ENCODE assay signal across 17 cellular contexts in the genomic region with DNA sequence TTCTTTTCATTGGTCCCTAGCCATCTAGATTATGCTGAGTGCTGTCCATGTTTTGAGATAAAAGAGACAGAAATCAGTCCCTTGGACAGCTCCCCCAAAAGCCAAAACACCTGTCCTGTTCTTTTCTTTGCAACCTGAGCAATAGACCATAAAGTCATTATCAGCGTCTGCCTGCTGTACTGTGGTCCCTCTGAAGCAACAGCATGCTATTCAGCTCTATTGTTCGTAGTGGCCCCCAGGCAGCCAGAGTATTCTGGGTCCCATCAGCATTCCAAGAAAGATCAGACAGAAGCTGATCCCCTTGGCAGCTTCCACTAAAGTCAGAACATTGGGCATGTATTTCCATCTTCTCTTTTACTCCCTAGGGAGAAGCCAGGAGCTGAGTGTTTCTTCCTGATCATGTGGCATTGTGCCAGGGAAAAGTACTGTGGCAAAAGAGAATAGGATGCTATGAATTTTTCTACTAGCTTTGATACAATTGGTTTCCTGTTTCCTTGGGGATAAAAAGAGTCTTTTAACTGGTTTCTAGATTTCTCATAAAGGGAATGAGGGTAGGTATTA. TPM values are rescaled to one million over a fixed set of nuclear protein-coding genes. Genes with fewer than 3 reads are reported as not detected.
DNase-seq lines count a peak whose midpoint lies in the region; ATAC-seq and TF ChIP-seq lines count a peak whose summit lies in the region.
"Had no signal": no experiment of that assay in that cellular context is flagged by ENCODE, and none has a peak within 500 bp of the region (broad histone marks: within the 10 kb centered on the region; RNA-seq: fewer than 3 reads in every experiment).

No MANE protein-coding gene starts in this region.

- no peaks in the 10 kb centered on the region for H3K79me2 ChIP-seq in SK-N-SH (ENCODE audit: insufficient read depth)

- no peak overlapping the region for H3K27ac ChIP-seq in SK-N-SH (ENCODE audit: low read depth in 2 of 2, low read length in 1 of 2)
- H3K27ac ChIP-seq: 22Rv1, PC-9 had no signal

- no peaks in the 10 kb centered on the region for H3K36me3 ChIP-seq in mucosa of descending colon (ENCODE audit: low read depth)
- no peaks in the 10 kb centered on the region for H3K36me3 ChIP-seq in SK-N-SH (replicated peaks in 1 of 2; ENCODE audit: control insufficient read depth in 1 of 2, insufficient read depth in 2 of 2, low read length in 1 of 2)

- no peak overlapping the region for H3K9ac ChIP-seq in SK-N-SH

- H3K9me2 ChIP-seq in SK-N-SH = no peaks in the 10 kb centered on the region

- POLR2A ChIA-PET in SK-N-SH (lab: Yijun Ruan, JAX) = no interaction called here

- TF ChIP-seq CTCF in cardiac fibroblast (IDR thresholded peaks at IDR 0.05; ENCODE audit: low read depth, low read length) (no peak), mucosa of descending colon (IDR thresholded peaks at IDR 0.05) (no peak), SK-N-SH (IDR thresholded peaks at IDR 0.05) (no peak)

- no peaks in the 10 kb centered on the region for H3K27me3 ChIP-seq in SK-N-SH (ENCODE audit: insufficient read depth)

- H3K4me3 ChIP-seq in cardiac fibroblast (replicated peaks in 1 of 2; ENCODE audit: low read depth in 2 of 2, low read length in 2 of 2) (no peak overlapping the region), mucosa of descending colon (no peak overlapping the region), SK-N-SH (ENCODE audit: low read depth in 2 of 2, low read length in 1 of 2) (no peak overlapping the region)
- H3K4me3 ChIP-seq: PC-9 had no signal

- 21% methylated on average over 2 of the region's 2 CpGs for WGBS in SK-N-SH (ENCODE audit: low lambda C conversion rate)

- H3K4me2 ChIP-seq in SK-N-SH = no peak overlapping the region
- H3K4me2 ChIP-seq: PC-9 had no signal

- no peak for TF ChIP-seq RAD21 in SK-N-SH (IDR thresholded peaks at IDR 0.05; ENCODE audit: low read length)

- ATAC-seq in mucosa of descending colon = no peak
- ATAC-seq in GM19467 (IDR thresholded peaks at IDR 0.05; ENCODE audit: unreplicated experiment) = no peak

- CTCF ChIA-PET in SK-N-SH (lab: Yijun Ruan, JAX) = interaction anchor here (1.4 to 1.8 kb wide), 2 partner anchors 13 to 20 kb away, joined by 3 to 8 read pairs; no protein-coding TSS in a partner anchor

- no peaks in the 10 kb centered on the region for H3F3A ChIP-seq in SK-N-SH (replicated peaks; ENCODE audit: insufficient read depth)

- no peaks in the 10 kb centered on the region for H3K4me1 ChIP-seq in mucosa of descending colon (ENCODE audit: low read depth)
- H3K4me1 ChIP-seq in SK-N-SH (ENCODE audit: control insufficient read depth in 1 of 2, insufficient read depth in 2 of 2, low read depth in 1 of 2, low read length in 1 of 2) = peaks cover 6 to 10% of the 10 kb centered on the region in 2 experiments; a peak in 3 of 4 replicates

- DNase-seq in NCI-H146 (lab: John Stamatoyannopoulos, UW) (peak; percentile 33), NCI-H146 treated with DMSO at 0.1 percent for 48 hours (lab: John Stamatoyannopoulos, UW; ENCODE audit: unreplicated experiment) (no peak), NCI-H2171 treated with DMSO at 0.1 percent for 48 hours (lab: John Stamatoyannopoulos, UW) (peak; percentile 87), cardiac fibroblast (ENCODE audit: low read depth in 2 of 2) (peak; percentile 43 to 66), lung microvascular endothelial cell (ENCODE audit: low read depth in 2 of 2) (peak; percentile 86), mucosa of descending colon (no peak), SK-N-SH (no peak)
- DNase-seq: C1 segment of cervical spinal cord, IMR-90, NCI-H1436, NCI-H2107, NCI-H524, PC-9 had no signal

- intact Hi-C loops in mucosa of descending colon (cut with DNase I, micrococcal nuclease) = no loop called here

- no peak overlapping the region for H2AFZ ChIP-seq in SK-N-SH (ENCODE audit: low read depth)
- H2AFZ ChIP-seq: PC-9 had no signal

- H4K20me1 ChIP-seq in SK-N-SH (ENCODE audit: insufficient read depth) = no peaks in the 10 kb centered on the region

- TF ChIP-seq EP300 in SK-N-SH (IDR thresholded peaks at IDR 0.05; ENCODE audit: borderline replicate concordance in 1 of 2, low read depth in 1 of 2, low read length in 1 of 2) = no peak

- no peaks in the 10 kb centered on the region for H3K9me3 ChIP-seq in mucosa of descending colon
- H3K9me3 ChIP-seq in SK-N-SH = no peaks in the 10 kb centered on the region

TF ChIP-seq in SK-N-SH, 30 proteins besides CTCF, POLR2A, EP300 and RAD21:
- TF ChIP-seq FOXM1 (IDR thresholded peaks at IDR 0.05; ENCODE audit: low read depth) (no peak), NRF1 (IDR thresholded peaks at IDR 0.05; ENCODE audit: low read depth, low read length) (no peak), NFIC (IDR thresholded peaks at IDR 0.05; ENCODE audit: borderline replicate concordance) (no peak), SMC3 (IDR thresholded peaks at IDR 0.05; ENCODE audit: low read depth, low read length) (no peak), FOXJ3 (CRISPR knock-in tag; IDR thresholded peaks at IDR 0.05) (no peak), FOSL2 (IDR thresholded peaks at IDR 0.05; ENCODE audit: borderline replicate concordance, low read depth) (no peak), TEAD4 (IDR thresholded peaks at IDR 0.05; ENCODE audit: borderline replicate concordance, insufficient read depth) (no peak), GATA2 (CRISPR knock-in tag; IDR thresholded peaks at IDR 0.05) (no peak), ELF1 (IDR thresholded peaks at IDR 0.05) (no peak), TCF12 (IDR thresholded peaks at IDR 0.05) (no peak), SIN3A (IDR thresholded peaks at IDR 0.05; ENCODE audit: borderline replicate concordance, low read depth, low read length) (no peak), JUND (IDR thresholded peaks at IDR 0.05) (no peak), YY1 (IDR thresholded peaks at IDR 0.05; ENCODE audit: low read depth) (no peak), EZH2phosphoT487 (IDR thresholded peaks at IDR 0.05; ENCODE audit: borderline replicate concordance, low read depth) (no peak), CHD2 (IDR thresholded peaks at IDR 0.05; ENCODE audit: low read length, partially characterized antibody) (no peak), MXI1 (IDR thresholded peaks at IDR 0.05; ENCODE audit: low read depth, low read length) (no peak)
- TF ChIP-seq, protein P1, sequence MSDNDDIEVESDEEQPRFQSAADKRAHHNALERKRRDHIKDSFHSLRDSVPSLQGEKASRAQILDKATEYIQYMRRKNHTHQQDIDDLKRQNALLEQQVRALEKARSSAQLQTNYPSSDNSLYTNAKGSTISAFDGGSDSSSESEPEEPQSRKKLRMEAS (IDR thresholded peaks at IDR 0.05; ENCODE audit: low read depth) = no peak
- TF ChIP-seq, protein P2, sequence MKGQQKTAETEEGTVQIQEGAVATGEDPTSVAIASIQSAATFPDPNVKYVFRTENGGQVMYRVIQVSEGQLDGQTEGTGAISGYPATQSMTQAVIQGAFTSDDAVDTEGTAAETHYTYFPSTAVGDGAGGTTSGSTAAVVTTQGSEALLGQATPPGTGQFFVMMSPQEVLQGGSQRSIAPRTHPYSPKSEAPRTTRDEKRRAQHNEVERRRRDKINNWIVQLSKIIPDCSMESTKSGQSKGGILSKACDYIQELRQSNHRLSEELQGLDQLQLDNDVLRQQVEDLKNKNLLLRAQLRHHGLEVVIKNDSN (IDR thresholded peaks at IDR 0.05; ENCODE audit: borderline replicate concordance, low read depth) = no peak
- TF ChIP-seq, protein P3, sequence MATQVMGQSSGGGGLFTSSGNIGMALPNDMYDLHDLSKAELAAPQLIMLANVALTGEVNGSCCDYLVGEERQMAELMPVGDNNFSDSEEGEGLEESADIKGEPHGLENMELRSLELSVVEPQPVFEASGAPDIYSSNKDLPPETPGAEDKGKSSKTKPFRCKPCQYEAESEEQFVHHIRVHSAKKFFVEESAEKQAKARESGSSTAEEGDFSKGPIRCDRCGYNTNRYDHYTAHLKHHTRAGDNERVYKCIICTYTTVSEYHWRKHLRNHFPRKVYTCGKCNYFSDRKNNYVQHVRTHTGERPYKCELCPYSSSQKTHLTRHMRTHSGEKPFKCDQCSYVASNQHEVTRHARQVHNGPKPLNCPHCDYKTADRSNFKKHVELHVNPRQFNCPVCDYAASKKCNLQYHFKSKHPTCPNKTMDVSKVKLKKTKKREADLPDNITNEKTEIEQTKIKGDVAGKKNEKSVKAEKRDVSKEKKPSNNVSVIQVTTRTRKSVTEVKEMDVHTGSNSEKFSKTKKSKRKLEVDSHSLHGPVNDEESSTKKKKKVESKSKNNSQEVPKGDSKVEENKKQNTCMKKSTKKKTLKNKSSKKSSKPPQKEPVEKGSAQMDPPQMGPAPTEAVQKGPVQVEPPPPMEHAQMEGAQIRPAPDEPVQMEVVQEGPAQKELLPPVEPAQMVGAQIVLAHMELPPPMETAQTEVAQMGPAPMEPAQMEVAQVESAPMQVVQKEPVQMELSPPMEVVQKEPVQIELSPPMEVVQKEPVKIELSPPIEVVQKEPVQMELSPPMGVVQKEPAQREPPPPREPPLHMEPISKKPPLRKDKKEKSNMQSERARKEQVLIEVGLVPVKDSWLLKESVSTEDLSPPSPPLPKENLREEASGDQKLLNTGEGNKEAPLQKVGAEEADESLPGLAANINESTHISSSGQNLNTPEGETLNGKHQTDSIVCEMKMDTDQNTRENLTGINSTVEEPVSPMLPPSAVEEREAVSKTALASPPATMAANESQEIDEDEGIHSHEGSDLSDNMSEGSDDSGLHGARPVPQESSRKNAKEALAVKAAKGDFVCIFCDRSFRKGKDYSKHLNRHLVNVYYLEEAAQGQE (IDR thresholded peaks at IDR 0.05; ENCODE audit: low read depth, low read length) = no peak
- TF ChIP-seq, protein P4, sequence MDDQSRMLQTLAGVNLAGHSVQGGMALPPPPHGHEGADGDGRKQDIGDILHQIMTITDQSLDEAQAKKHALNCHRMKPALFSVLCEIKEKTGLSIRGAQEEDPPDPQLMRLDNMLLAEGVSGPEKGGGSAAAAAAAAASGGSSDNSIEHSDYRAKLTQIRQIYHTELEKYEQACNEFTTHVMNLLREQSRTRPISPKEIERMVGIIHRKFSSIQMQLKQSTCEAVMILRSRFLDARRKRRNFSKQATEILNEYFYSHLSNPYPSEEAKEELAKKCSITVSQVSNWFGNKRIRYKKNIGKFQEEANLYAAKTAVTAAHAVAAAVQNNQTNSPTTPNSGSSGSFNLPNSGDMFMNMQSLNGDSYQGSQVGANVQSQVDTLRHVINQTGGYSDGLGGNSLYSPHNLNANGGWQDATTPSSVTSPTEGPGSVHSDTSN (IDR thresholded peaks at IDR 0.05) = no peak

RNA-seq across cellular contexts. Expression of a gene that starts 33.6 kb away (rescaled TPM):
- total RNA-seq in lung microvascular endothelial cell = not detected in 2 replicates
- total RNA-seq in mucosa of descending colon = not detected
- polyA plus RNA-seq in SK-N-SH (2012; rRNA removed) = 0.05 and 0.06 TPM in 2 replicates
- 0.05 and 0.17 TPM in 2 replicates for polyA plus RNA-seq in SK-N-SH (2012; cell fraction: cytosol; rRNA removed)
- 0.14 and 0.17 TPM in 2 replicates for polyA plus RNA-seq in SK-N-SH (2012; cell fraction: nucleus; rRNA removed)
- total RNA-seq: HT-29, IMR-90, PC-9, SK-MEL-5 had no signal

Comparison
In these comparisons a context has a peak if more than half of its experiments do, and no peak if none do; other contexts are left out.
1. DNase-seq: peak in NCI-H146 (single experiment), NCI-H2171 treated with DMSO at 0.1 percent for 48 hours (single experiment), cardiac fibroblast (2 of 2) and lung microvascular endothelial cell (2 of 2); none in NCI-H146 treated with DMSO at 0.1 percent for 48 hours (single experiment), mucosa of descending colon (0 of 3) and SK-N-SH (single experiment).